In the genomic region with DNA sequence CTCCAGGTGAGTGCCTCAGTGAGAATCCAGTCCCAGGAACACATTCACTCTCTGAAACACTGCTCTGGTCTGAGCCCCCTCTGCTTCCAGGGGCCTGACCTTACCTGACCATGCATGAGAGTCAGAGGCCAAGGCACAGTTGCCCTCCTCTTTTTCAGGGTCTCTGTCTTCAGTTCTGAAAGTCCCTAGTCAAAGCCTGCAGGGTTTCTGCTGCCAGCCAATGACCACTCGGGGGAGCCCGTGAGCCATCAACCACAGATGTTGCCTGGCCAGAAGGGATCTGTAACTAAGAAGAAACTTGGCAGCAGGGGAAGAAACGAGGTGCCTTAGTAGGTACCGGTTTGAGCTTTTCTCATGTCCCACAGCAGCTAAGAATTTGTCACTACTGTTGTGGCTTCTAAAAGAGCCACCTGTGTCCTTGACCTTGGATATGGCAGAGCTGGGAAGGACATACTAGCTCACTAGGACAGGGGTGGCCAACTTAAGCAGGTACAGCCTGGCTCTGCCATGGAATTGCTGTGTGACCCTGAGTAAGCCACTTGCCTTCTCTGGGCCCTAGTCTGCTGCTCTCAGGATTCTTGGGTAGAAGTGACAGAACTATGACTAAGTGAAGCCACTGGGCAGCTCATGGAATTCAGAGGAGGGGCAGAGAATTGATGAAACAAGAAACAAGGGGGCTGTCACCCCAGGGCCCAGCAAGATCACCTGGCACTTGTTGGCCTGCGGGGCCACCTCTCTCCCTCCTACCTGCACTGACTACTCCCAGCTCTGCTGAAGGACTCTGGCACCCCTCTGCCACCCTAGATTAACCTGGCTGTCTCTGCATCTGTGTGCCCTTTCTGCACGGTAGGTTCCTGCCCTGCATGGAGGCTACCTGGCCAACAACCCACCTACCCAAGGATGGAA, we compare ENCODE assay signal across 8 cellular contexts.
A peak's percentile ranks its signal among the peaks of the same experiment; 100 is the strongest.
DNase-seq lines count a peak whose midpoint lies in the region; ATAC-seq and TF ChIP-seq lines count a peak whose summit lies in the region.

No MANE protein-coding gene starts in this region.

- intact Hi-C loops in CD8-positive, alpha-beta T cell (cut with DNase I, micrococcal nuclease) = loop anchor here (1.0 to 5.0 kb wide), 2 partner anchors 385 to 807 kb away; no protein-coding TSS in a partner anchor

- no peak overlapping the region for H3K4me3 Mint-ChIP-seq in CD8-positive, alpha-beta T cell

- no peaks in the 10 kb centered on the region for H3K27me3 ChIP-seq in CD8-positive, alpha-beta T cell (ENCODE audit: insufficient read depth, low read length)

- no peaks in the 10 kb centered on the region for H3K9me3 ChIP-seq in CD8-positive, alpha-beta T cell (ENCODE audit: low read length)

- CTCF ChIA-PET in CD8-positive, alpha-beta T cell (lab: Charles Lee) = interaction anchor here (0.7 to 1.0 kb wide), 5 partner anchors 15 to 807 kb away, joined by 3 to 5 read pairs (median 3); no protein-coding TSS in a partner anchor

- H3K4me1 ChIP-seq in CD8-positive, alpha-beta T cell (ENCODE audit: insufficient read depth, low read length) = no peaks in the 10 kb centered on the region

- peaks cover 31% of the 10 kb centered on the region for H3K27me3 Mint-ChIP-seq in CD8-positive, alpha-beta T cell (ENCODE audit: low read depth)

- no peak overlapping the region for H3K27ac ChIP-seq in CD8-positive, alpha-beta T cell (ENCODE audit: low read depth, low read length)

- H3K4me1 Mint-ChIP-seq in CD8-positive, alpha-beta T cell (ENCODE audit: low read depth) = peaks cover 1% of the 10 kb centered on the region

- no peaks in the 10 kb centered on the region for H3K36me3 ChIP-seq in CD8-positive, alpha-beta T cell (ENCODE audit: insufficient read depth, low read length)

- no peak overlapping the region for H3K27ac Mint-ChIP-seq in CD8-positive, alpha-beta T cell

- H3K9me3 Mint-ChIP-seq in CD8-positive, alpha-beta T cell = no peaks in the 10 kb centered on the region

- peak; percentile 46 for ATAC-seq in CD8-positive, alpha-beta T cell
- ATAC-seq in GM21619 (IDR thresholded peaks at IDR 0.05; ENCODE audit: unreplicated experiment) (peak; percentile 71), HG02840 (IDR thresholded peaks at IDR 0.05; ENCODE audit: low FRiP score, unreplicated experiment) (no peak)

- peak; percentile 59 for TF ChIP-seq CTCF in CD8-positive, alpha-beta T cell (IDR thresholded peaks at IDR 0.05)

- H3K36me3 Mint-ChIP-seq in CD8-positive, alpha-beta T cell = no peaks in the 10 kb centered on the region

- DNase-seq in CD8-positive, alpha-beta T cell = peak; percentile 28 to 71 (median 48)
- peak; percentile 6 for DNase-seq in NCI-H2107 (lab: John Stamatoyannopoulos, UW)
- DNase-seq in activated CD4-positive, CD25-positive, alpha-beta regulatory T cell treated with anti-CD3 and anti-CD28 coated beads, Interleukin-2, amount 50 U/mL, for 72 hours = peak; percentile 67
- DNase-seq in cerebellum (ENCODE audit: low spot score) = peak; percentile 53
- peak; percentile 92 for DNase-seq in left kidney (ENCODE audit: low read depth, low spot score)
- DNase-seq in stimulated activated CD4-positive, alpha-beta T cell treated with anti-CD3 and anti-CD28 coated beads, Interleukin-2, amount 100 ng/mL, for 48 hours = peak; percentile 65 to 66

- no peak overlapping the region for H3K4me3 ChIP-seq in CD8-positive, alpha-beta T cell (ENCODE audit: low read depth, low read length)

- POLR2A ChIA-PET in CD8-positive, alpha-beta T cell (lab: Charles Lee) = no interaction called here

Comparison
In these comparisons a context has a peak if more than half of its experiments do, and no peak if none do; other contexts are left out.
1. DNase-seq: peak in every context shown above with its lines; median percentile 92 in left kidney; 67 in activated CD4-positive, CD25-positive, alpha-beta regulatory T cell treated with anti-CD3 and anti-CD28 coated beads, Interleukin-2, amount 50 U/mL, for 72 hours; 66 in stimulated activated CD4-positive, alpha-beta T cell treated with anti-CD3 and anti-CD28 coated beads, Interleukin-2, amount 100 ng/mL, for 48 hours; 53 in cerebellum; 48 in CD8-positive, alpha-beta T cell; 6 in NCI-H2107.